8 cellular contexts compared by ENCODE assay signal in the genomic region with DNA sequence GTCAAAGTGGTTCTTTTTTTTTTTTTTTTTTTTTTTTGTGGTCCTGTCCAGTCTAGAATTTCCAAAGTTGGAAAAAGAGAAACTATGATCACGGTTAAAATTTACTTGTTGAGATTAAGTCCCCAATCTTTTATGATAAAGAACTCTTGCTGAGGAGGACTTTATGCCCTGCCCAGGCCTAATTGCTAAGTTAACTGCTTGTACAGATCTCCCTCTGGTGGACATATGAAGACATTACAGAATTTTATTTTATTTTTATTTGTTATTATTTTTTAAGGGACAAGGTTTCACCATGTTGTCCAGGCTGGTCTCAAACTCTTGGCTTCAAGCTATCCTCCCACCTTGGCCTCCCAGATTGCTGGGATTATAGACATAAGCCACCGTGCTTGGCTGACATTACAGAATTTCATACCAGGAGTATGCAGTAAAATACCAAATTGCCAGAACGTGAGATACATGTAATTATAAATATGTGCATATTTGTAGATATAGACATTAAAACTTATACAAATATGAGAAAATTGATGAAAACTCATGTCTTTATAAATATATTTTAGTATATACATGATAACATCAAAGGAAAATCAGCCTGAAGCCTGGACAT.
A peak's percentile ranks its signal among the peaks of the same experiment; 100 is the strongest.
DNase-seq lines count a peak whose midpoint lies in the region; ATAC-seq and TF ChIP-seq lines count a peak whose summit lies in the region.

No MANE protein-coding gene starts in this region.

- H3K4me2 ChIP-seq in neural cell (ENCODE audit: low read length) = no peak overlapping the region

- TF ChIP-seq EP300 in neural cell (conservative IDR thresholded peaks at IDR 0.05; ENCODE audit: poor library complexity, severe bottlenecking) = no peak

- no peaks in the 10 kb centered on the region for H3K9me2 ChIP-seq in neural cell (ENCODE audit: insufficient read depth, low read length)

- H3F3A ChIP-seq in neural cell (ENCODE audit: insufficient read depth, low read length, poor library complexity, severe bottlenecking) = no peaks in the 10 kb centered on the region

- H3K36me3 ChIP-seq in neural cell (ENCODE audit: insufficient read depth, low read length) = no peaks in the 10 kb centered on the region

- DNase-seq in CD1c-positive myeloid dendritic cell (ENCODE audit: extremely low spot score) (peak; percentile 59), KBM-7 (peak; percentile 46), RPMI7951 (ENCODE audit: low read depth) (peak; percentile 32), NCI-H524 treated with DMSO at 0.1 percent for 48 hours (lab: John Stamatoyannopoulos, UW) (no peak)

- no peaks in the 10 kb centered on the region for H3K9me3 ChIP-seq in neural cell (ENCODE audit: low read length)

- ATAC-seq in GM18907 (IDR thresholded peaks at IDR 0.05; ENCODE audit: unreplicated experiment) (peak; percentile 69), esophagus mucosa (peak; percentile 63), HG02610 (IDR thresholded peaks at IDR 0.05; ENCODE audit: unreplicated experiment) (no peak)

- no peak overlapping the region for H2AFZ ChIP-seq in neural cell (ENCODE audit: low read depth, low read length)

- TF ChIP-seq RAD21 in neural cell (conservative IDR thresholded peaks at IDR 0.05) = peak; percentile 85

- no peak overlapping the region for H3K9ac ChIP-seq in neural cell (ENCODE audit: low read length)

- no peak overlapping the region for H3K4me3 ChIP-seq in neural cell (ENCODE audit: low read length)

- H3K79me2 ChIP-seq in neural cell (replicated peaks; ENCODE audit: insufficient read depth, low read length) = no peaks in the 10 kb centered on the region

- no peak overlapping the region for H3K27ac ChIP-seq in neural cell (ENCODE audit: low read length)

- no peaks in the 10 kb centered on the region for H4K20me1 ChIP-seq in neural cell (ENCODE audit: insufficient read depth)

- in situ Hi-C loops in KBM-7 (cut with MboI; ENCODE audit: low pct_unique_long_range_greater_than_20kb, low sequenced_read_pairs) = no loop called here

- no peaks in the 10 kb centered on the region for H3K27me3 ChIP-seq in neural cell (ENCODE audit: insufficient read depth, low read depth, low read length)

- peak; percentile 78 for TF ChIP-seq CTCF in neural cell (IDR thresholded peaks at IDR 0.05; ENCODE audit: poor library complexity, severe bottlenecking)

TF ChIP-seq in neural cell, 6 proteins besides CTCF, POLR2A, EP300 and RAD21:
- TF ChIP-seq, protein P1, sequence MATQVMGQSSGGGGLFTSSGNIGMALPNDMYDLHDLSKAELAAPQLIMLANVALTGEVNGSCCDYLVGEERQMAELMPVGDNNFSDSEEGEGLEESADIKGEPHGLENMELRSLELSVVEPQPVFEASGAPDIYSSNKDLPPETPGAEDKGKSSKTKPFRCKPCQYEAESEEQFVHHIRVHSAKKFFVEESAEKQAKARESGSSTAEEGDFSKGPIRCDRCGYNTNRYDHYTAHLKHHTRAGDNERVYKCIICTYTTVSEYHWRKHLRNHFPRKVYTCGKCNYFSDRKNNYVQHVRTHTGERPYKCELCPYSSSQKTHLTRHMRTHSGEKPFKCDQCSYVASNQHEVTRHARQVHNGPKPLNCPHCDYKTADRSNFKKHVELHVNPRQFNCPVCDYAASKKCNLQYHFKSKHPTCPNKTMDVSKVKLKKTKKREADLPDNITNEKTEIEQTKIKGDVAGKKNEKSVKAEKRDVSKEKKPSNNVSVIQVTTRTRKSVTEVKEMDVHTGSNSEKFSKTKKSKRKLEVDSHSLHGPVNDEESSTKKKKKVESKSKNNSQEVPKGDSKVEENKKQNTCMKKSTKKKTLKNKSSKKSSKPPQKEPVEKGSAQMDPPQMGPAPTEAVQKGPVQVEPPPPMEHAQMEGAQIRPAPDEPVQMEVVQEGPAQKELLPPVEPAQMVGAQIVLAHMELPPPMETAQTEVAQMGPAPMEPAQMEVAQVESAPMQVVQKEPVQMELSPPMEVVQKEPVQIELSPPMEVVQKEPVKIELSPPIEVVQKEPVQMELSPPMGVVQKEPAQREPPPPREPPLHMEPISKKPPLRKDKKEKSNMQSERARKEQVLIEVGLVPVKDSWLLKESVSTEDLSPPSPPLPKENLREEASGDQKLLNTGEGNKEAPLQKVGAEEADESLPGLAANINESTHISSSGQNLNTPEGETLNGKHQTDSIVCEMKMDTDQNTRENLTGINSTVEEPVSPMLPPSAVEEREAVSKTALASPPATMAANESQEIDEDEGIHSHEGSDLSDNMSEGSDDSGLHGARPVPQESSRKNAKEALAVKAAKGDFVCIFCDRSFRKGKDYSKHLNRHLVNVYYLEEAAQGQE (IDR thresholded peaks at IDR 0.05; ENCODE audit: borderline replicate concordance) = no peak
- TF ChIP-seq SMC3 (conservative IDR thresholded peaks at IDR 0.05; ENCODE audit: poor library complexity) (peak; percentile 90), EZH2 (IDR thresholded peaks at IDR 0.05; ENCODE audit: borderline replicate concordance, insufficient read depth, low read length, poor library complexity, severe bottlenecking) (no peak)
